In genomic region chr3:159781867-159782266, GRCh38 we compare ENCODE assay signal across 20 cellular contexts. TPM values are rescaled to one million over a fixed set of nuclear protein-coding genes. Genes with fewer than 3 reads are reported as not detected.
A peak's percentile ranks its signal among the peaks of the same experiment; 100 is the strongest.
DNase-seq lines count a peak whose midpoint lies in the region; ATAC-seq, FAIRE-seq and TF ChIP-seq lines count a peak whose summit lies in the region.
"Had no signal": no experiment of that assay in that cellular context is flagged by ENCODE, and none has a peak within 500 bp of the region (broad histone marks: within the 10 kb centered on the region; RNA-seq: fewer than 3 reads in every experiment).

No MANE protein-coding gene starts in this region.

- H3K4me3 ChIP-seq in RWPE2 (ENCODE audit: severe bottlenecking) (no peak overlapping the region), kidney (ENCODE audit: low read length in 2 of 2) (no peak overlapping the region), transverse colon (no peak overlapping the region)
- H3K4me3 ChIP-seq: prostate gland, spleen had no signal

- in situ Hi-C loops in transverse colon (cut with MboI; ENCODE audit: low pct_ligation_motif_present in 1 of 4, low pct_unique_long_range_greater_than_20kb in 1 of 4, low sequenced_read_pairs in 3 of 4) = no loop called here

- 96 to 100% methylated on average over 1 to 2 of the region's 2 CpGs for WGBS in transverse colon (ENCODE audit: low coverage in 1 of 2), 2 donors

- intact Hi-C loops in kidney (cut with DNase I) (no loop called here), transverse colon (cut with DNase I; ENCODE audit: low total_unique reads) (no loop called here)

- no peak for ATAC-seq in RWPE2 (ENCODE audit: low read depth)
- no peak for ATAC-seq in HG03175 (IDR thresholded peaks at IDR 0.05; ENCODE audit: unreplicated experiment)
- ATAC-seq: activated CD4-positive, alpha-beta T cell treated with anti-CD3 and anti-CD28 coated beads for 36 hours had no signal

- H3K9ac ChIP-seq in kidney (ENCODE audit: low read length in 2 of 2) = no peak overlapping the region
- H3K9ac ChIP-seq: SK-N-SH had no signal

- H3K9me3 ChIP-seq in RWPE2 (ENCODE audit: severe bottlenecking) (no peaks in the 10 kb centered on the region), kidney (ENCODE audit: control insufficient read depth in 1 of 2, low read length in 2 of 2) (no peaks in the 10 kb centered on the region), transverse colon (no peaks in the 10 kb centered on the region)
- H3K9me3 ChIP-seq: prostate gland, SK-N-SH, spleen had no signal

- H3K4me1 ChIP-seq in RWPE2 (ENCODE audit: insufficient read depth, poor library complexity, severe bottlenecking) (peaks cover 48% of the 10 kb centered on the region), kidney (ENCODE audit: control insufficient read depth in 1 of 2, insufficient read depth in 1 of 2, low read depth in 1 of 2, low read length in 2 of 2) (peaks cover 0 to 24% of the 10 kb centered on the region in 2 donors), transverse colon (peaks cover 11 to 49% (median 32%) of the 10 kb centered on the region in 4 donors)
- H3K4me1 ChIP-seq: prostate gland, spleen had no signal

- H3K27ac ChIP-seq in RWPE2 (ENCODE audit: poor library complexity, severe bottlenecking) = peak overlapping the region; percentile 81
- no peak overlapping the region for H3K27ac ChIP-seq in kidney (ENCODE audit: low read depth in 2 of 2, low read length in 2 of 2)
- no peak overlapping the region for H3K27ac ChIP-seq in transverse colon
- H3K27ac ChIP-seq: prostate gland, spleen had no signal

- H3K27me3 ChIP-seq in RWPE2 (ENCODE audit: insufficient read depth, poor library complexity, severe bottlenecking) (no peaks in the 10 kb centered on the region), transverse colon (no peaks in the 10 kb centered on the region)
- H3K27me3 ChIP-seq: spleen had no signal

- DNase-seq in NCI-H510A treated with DMSO at 0.1 percent for 48 hours (lab: John Stamatoyannopoulos, UW) (peak; percentile 14), NCI-H510A (lab: John Stamatoyannopoulos, UW) (no peak), RWPE2 (ENCODE audit: low spot score) (no peak), kidney (no peak), transverse colon (peak; percentile 27)
- no peak for DNase-seq in stimulated activated CD4-positive, alpha-beta T cell treated with anti-CD3 and anti-CD28 coated beads, Interleukin-4, amount 100 ng/mL, for 1 hour
- no peak for DNase-seq in effector CD4-positive, alpha-beta T cell
- DNase-seq: activated CD4-positive, alpha-beta T cell treated with anti-CD3 and anti-CD28 coated beads for 36 hours; C1 segment of cervical spinal cord; NCI-H1105; NCI-H82; SK-N-SH; spleen; T1000; trophoblast cell had no signal

- TF ChIP-seq CTCF in RWPE2 (IDR thresholded peaks at IDR 0.05; ENCODE audit: poor library complexity, severe bottlenecking) (peak; percentile 38), kidney (IDR thresholded peaks at IDR 0.05; ENCODE audit: borderline replicate concordance, extremely low read depth, insufficient read depth) (peak; percentile 15), transverse colon (IDR thresholded peaks at IDR 0.05) (peak in 4 of 5 experiments; percentile 29 to 45 (median 34))

- no peak for FAIRE-seq in kidney (lab: Jason Lieb, UNC)
- FAIRE-seq: GM18507, H54, RCC 7860 had no signal

- TF ChIP-seq EP300 in transverse colon (IDR thresholded peaks at IDR 0.05; ENCODE audit: low read depth) = no peak

- TF ChIP-seq POLR2A in transverse colon (IDR thresholded peaks at IDR 0.05) = no peak

- no peaks in the 10 kb centered on the region; the same call in none of the 2 replicates for H3K36me3 ChIP-seq in RWPE2 (ENCODE audit: low read depth)
- no peaks in the 10 kb centered on the region for H3K36me3 ChIP-seq in kidney (ENCODE audit: control insufficient read depth in 1 of 2, insufficient read depth in 2 of 2, low read length in 2 of 2)
- no peaks in the 10 kb centered on the region for H3K36me3 ChIP-seq in transverse colon
- H3K36me3 ChIP-seq: prostate gland, spleen had no signal

RNA-seq across cellular contexts. Expression of gene SCHIP1, which starts 57.8 kb away (rescaled TPM):
- 4.9 TPM for total RNA-seq in kidney
- 9.4 TPM for polyA plus RNA-seq in kidney (ENCODE audit: insufficient read depth, low read depth, low replicate concordance)
- total RNA-seq in transverse colon = 1 to 10 TPM in 2 of 4 donors, under 1 TPM in 2; 0.20 to 7.5 (median 2.5) TPM
- total RNA-seq: activated CD4-positive, alpha-beta T cell treated with anti-CD3 and anti-CD28 coated beads for 36 hours had no signal

Comparison
In these comparisons a context has a peak if more than half of its experiments do, and no peak if none do; other contexts are left out.
1. DNase-seq: peak in NCI-H510A treated with DMSO at 0.1 percent for 48 hours (single experiment) and transverse colon (single experiment); none in NCI-H510A (single experiment), RWPE2 (single experiment), kidney (single experiment), stimulated activated CD4-positive, alpha-beta T cell treated with anti-CD3 and anti-CD28 coated beads, Interleukin-4, amount 100 ng/mL, for 1 hour (single experiment) and effector CD4-positive, alpha-beta T cell (single experiment).
2. Peak in every context shown above with its lines, with median percentiles within 50 percentile points of each other: CTCF ChIP-seq.